8 cellular contexts compared by ENCODE assay signal in the genomic region with DNA sequence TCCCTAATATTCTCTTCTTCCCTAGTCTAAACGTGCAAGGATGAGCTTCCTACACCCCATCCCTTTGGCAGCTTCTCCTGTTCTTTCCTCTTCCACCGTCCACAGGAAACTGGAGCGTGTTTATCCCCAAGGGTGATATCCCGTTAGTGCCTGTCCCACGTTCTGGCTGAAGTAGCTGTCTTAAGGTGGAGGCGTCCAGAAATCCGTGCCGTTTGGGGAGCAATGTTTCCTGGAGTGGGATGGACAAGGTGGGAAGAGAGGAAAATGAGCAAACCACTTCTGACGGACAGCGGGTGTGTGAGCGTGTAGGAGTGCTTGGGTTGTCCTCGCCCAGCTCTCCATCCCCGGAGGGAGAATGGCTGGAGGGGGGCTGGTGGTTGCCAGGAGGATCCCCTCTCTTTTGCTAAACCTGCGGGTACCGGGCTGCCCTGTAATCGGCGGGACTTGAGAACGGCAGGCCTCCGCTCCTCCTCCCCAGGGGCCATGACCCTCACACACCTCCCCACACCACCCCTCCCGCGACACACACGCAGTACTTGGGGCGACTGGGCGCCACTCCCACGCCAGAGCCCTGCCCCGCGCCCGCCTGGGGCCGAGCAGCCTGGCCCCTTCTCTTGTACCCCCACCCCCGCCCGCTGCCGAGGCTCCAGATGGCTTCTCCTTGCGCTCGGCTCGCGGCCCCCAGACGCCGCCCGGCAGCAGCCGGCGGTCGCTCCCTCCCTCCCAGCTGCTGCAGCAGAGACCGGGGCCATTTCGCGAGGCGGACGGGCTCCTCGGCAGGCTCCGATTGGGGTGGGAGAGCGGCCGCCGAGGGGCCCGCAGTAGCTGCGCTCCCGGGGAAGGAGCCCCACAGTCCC. TPM values are rescaled to one million over a fixed set of nuclear protein-coding genes. Genes with fewer than 3 reads are reported as not detected.
DNase-seq lines count a peak whose midpoint lies in the region; ATAC-seq and TF ChIP-seq lines count a peak whose summit lies in the region.

No MANE protein-coding gene starts in this region.

- H3K36me3 Mint-ChIP-seq in activated CD4-positive, alpha-beta T cell treated with anti-CD3 and anti-CD28 coated beads for 36 hours (ENCODE audit: low read depth) = peaks cover 13% of the 10 kb centered on the region
- no peaks in the 10 kb centered on the region for H3K36me3 Mint-ChIP-seq in natural killer cell

- TF ChIP-seq CTCF in natural killer cell (IDR thresholded peaks at IDR 0.05) = no peak

- peak overlapping the region; percentile 75 for H3K27ac Mint-ChIP-seq in activated CD4-positive, alpha-beta T cell treated with anti-CD3 and anti-CD28 coated beads for 36 hours
- peak overlapping the region in 1 of 2 donors; percentile 93 for H3K27ac Mint-ChIP-seq in natural killer cell

- intact Hi-C loops in activated CD4-positive, alpha-beta T cell treated with anti-CD3 and anti-CD28 coated beads for 36 hours (cut with DNase I, micrococcal nuclease) = loop anchor here (1.0 to 10.0 kb wide), 14 partner anchors 19 to 1409 kb away; a partner anchor contains a TSS
- intact Hi-C loops in natural killer cell (cut with micrococcal nuclease) = loop anchor here (1.0 to 5.0 kb wide), 4 partner anchors 19 to 126 kb away; no protein-coding TSS in a partner anchor

- H3K27me3 Mint-ChIP-seq in activated CD4-positive, alpha-beta T cell treated with anti-CD3 and anti-CD28 coated beads for 36 hours = peaks cover 19% of the 10 kb centered on the region
- H3K27me3 Mint-ChIP-seq in natural killer cell (ENCODE audit: low read depth in 2 of 2) = peaks cover 14 to 33% of the 10 kb centered on the region in 2 donors

- peaks cover 45% of the 10 kb centered on the region for H3K4me1 Mint-ChIP-seq in activated CD4-positive, alpha-beta T cell treated with anti-CD3 and anti-CD28 coated beads for 36 hours
- peaks cover 35 to 36% of the 10 kb centered on the region in 2 donors for H3K4me1 Mint-ChIP-seq in natural killer cell

- peak; percentile 28 for ATAC-seq in activated CD4-positive, alpha-beta T cell treated with anti-CD3 and anti-CD28 coated beads for 36 hours
- ATAC-seq in HG03159 (IDR thresholded peaks at IDR 0.05; ENCODE audit: unreplicated experiment) = peak; percentile 57
- ATAC-seq in natural killer cell = peak; percentile 44 to 60 (median 57)

- POLR2A ChIA-PET in activated CD4-positive, alpha-beta T cell treated with anti-CD3 and anti-CD28 coated beads for 36 hours (lab: Charles Lee) = interaction anchor here (1.0 to 1.6 kb wide), 2 partner anchors 12 to 106 kb away, joined by 3 to 4 read pairs; no protein-coding TSS in a partner anchor

- peak; percentile 45 for DNase-seq in activated CD4-positive, alpha-beta T cell treated with anti-CD3 and anti-CD28 coated beads for 36 hours
- DNase-seq in activated CD4-positive, alpha-beta T cell treated with anti-CD3 and anti-CD28 coated beads, Interleukin-2, amount 50 U/mL, for 4 hours = no peak
- peak; percentile 38 for DNase-seq in UCSD-AML1 (lab: John Stamatoyannopoulos, UW; ENCODE audit: unreplicated experiment)
- DNase-seq in epithelial cell of prostate (ENCODE audit: low read depth, low spot score) = no peak
- DNase-seq in natural killer cell = no peak
- DNase-seq in mesenteric fat pad (ENCODE audit: low spot score) = no peak
- DNase-seq in NCI-H2196 treated with DMSO at 0.1 percent for 48 hours (lab: John Stamatoyannopoulos, UW; ENCODE audit: unreplicated experiment) = no peak

- CTCF ChIA-PET in activated CD4-positive, alpha-beta T cell treated with anti-CD3 and anti-CD28 coated beads for 36 hours (lab: Charles Lee) = interaction anchor here (0.5 to 10.3 kb wide), 19 partner anchors 12 to 848 kb away, joined by 3 to 105 read pairs (median 4); a partner anchor contains a TSS

- H3K9me3 Mint-ChIP-seq in activated CD4-positive, alpha-beta T cell treated with anti-CD3 and anti-CD28 coated beads for 36 hours (ENCODE audit: low read depth) = peaks cover 18% of the 10 kb centered on the region
- no peaks in the 10 kb centered on the region for H3K9me3 Mint-ChIP-seq in natural killer cell

- peak overlapping the region; percentile 82 for H3K4me3 Mint-ChIP-seq in activated CD4-positive, alpha-beta T cell treated with anti-CD3 and anti-CD28 coated beads for 36 hours
- peak overlapping the region; percentile 99 for H3K4me3 Mint-ChIP-seq in natural killer cell

- peak overlapping the region; percentile 64 for H3K27ac ChIP-seq in epithelial cell of prostate

RNA-seq across cellular contexts. Expression of a gene that starts 13.9 kb away (rescaled TPM):
- total RNA-seq in activated CD4-positive, alpha-beta T cell treated with anti-CD3 and anti-CD28 coated beads for 36 hours = 1 to 10 TPM; 1.4 to 1.6 TPM
- total RNA-seq in natural killer cell (1 to 10 TPM; 5.8 to 6.2 (median 6.0) TPM), mesenteric fat pad (2.6 TPM)

Comparison
In these comparisons a context has a peak if more than half of its experiments do, and no peak if none do; other contexts are left out.
1. DNase-seq: peak in activated CD4-positive, alpha-beta T cell treated with anti-CD3 and anti-CD28 coated beads for 36 hours (single experiment) and UCSD-AML1 (single experiment); none in activated CD4-positive, alpha-beta T cell treated with anti-CD3 and anti-CD28 coated beads, Interleukin-2, amount 50 U/mL, for 4 hours (0 of 2), epithelial cell of prostate (single experiment), natural killer cell (single experiment), mesenteric fat pad (single experiment) and NCI-H2196 treated with DMSO at 0.1 percent for 48 hours (single experiment).
2. Peak in every context shown above with its lines, with median percentiles within 50 percentile points of each other: ATAC-seq.